Comparison of ENCODE assay signal across 19 cellular contexts in the genomic region with DNA sequence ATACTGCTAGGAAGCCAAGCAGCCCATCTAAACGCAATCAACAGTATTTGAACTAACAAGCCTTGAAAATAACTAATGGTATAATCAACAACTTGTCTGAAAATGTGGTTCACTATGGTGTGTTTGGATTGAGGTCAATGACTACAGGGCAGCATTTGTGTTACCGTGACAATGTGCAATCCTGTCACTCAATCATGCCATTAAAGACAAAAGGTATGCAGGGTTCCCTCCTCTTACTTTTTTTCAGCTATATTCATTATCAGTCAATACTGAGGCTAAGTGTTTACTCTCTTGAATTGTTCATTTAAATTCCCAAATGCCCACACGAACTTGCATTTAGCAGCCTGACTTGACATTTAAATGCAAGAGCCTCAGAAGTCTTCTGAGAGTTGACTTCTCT.
"Had no signal": no experiment of that assay in that cellular context is flagged by ENCODE, and none has a peak within 500 bp of the region (broad histone marks: within the 10 kb centered on the region; RNA-seq: fewer than 3 reads in every experiment).

No MANE protein-coding gene starts in this region.

- DNase-seq: activated CD4-positive, alpha-beta T cell treated with anti-CD3 and anti-CD28 coated beads for 48 hours; activated CD4-positive, alpha-beta T cell treated with anti-CD3 and anti-CD28 coated beads, Interleukin-2, amount 50 U/mL, for 48 hours; activated CD8-positive, alpha-beta memory T cell treated with anti-CD3 and anti-CD28 coated beads for 24 hours; activated effector memory CD4-positive, alpha-beta T cell treated with Interleukin-2 at 50 U/mL for 16 hours; activated naive CD4-positive, alpha-beta T cell treated with Interleukin-2 at 50 U/mL for 16 hours; anterior cingulate cortex; dermis blood vessel endothelial cell; effector CD4-positive, alpha-beta T cell; esophagus squamous epithelium; kidney glomerular epithelial cell; left lung; lower lobe of right lung; mesenchymal stem cell; stimulated activated CD4-positive, alpha-beta T cell treated with anti-CD3 and anti-CD28 coated beads, Interleukin-15, amount 100 ng/mL, for 24 hours; stimulated activated CD4-positive, alpha-beta T cell treated with anti-CD3 and anti-CD28 coated beads, Interleukin-2, amount 100 ng/mL, for 24 hours; stimulated activated naive CD4-positive, alpha-beta T cell treated with Interleukin-2 at 50 U/mL for 16 hours had no signal

- H3K27ac Mint-ChIP-seq: activated naive CD8-positive, alpha-beta T cell; natural killer cell treated with Interleukin-12 subunit alpha and Interleukin-12 subunit beta and Interleukin-15 and Interleukin-18, amount 100 ng/mL, for 72 hours had no signal

- FAIRE-seq: endometrium had no signal

- H3K36me3 Mint-ChIP-seq: activated naive CD8-positive, alpha-beta T cell; natural killer cell treated with Interleukin-12 subunit alpha and Interleukin-12 subunit beta and Interleukin-15 and Interleukin-18, amount 100 ng/mL, for 72 hours had no signal

- H3K4me3 Mint-ChIP-seq: activated naive CD8-positive, alpha-beta T cell; natural killer cell treated with Interleukin-12 subunit alpha and Interleukin-12 subunit beta and Interleukin-15 and Interleukin-18, amount 100 ng/mL, for 72 hours had no signal

- H3K27me3 Mint-ChIP-seq: activated naive CD8-positive, alpha-beta T cell; natural killer cell treated with Interleukin-12 subunit alpha and Interleukin-12 subunit beta and Interleukin-15 and Interleukin-18, amount 100 ng/mL, for 72 hours had no signal
